ENCODE assay signal across 20 cellular contexts in genomic region chr7:158280467-158281154, GRCh38.
DNase-seq lines count a peak whose midpoint lies in the region; ATAC-seq and TF ChIP-seq lines count a peak whose summit lies in the region.
"Had no signal": no experiment of that assay in that cellular context is flagged by ENCODE, and none has a peak within 500 bp of the region (broad histone marks: within the 10 kb centered on the region; RNA-seq: fewer than 3 reads in every experiment).

No MANE protein-coding gene starts in this region.

- intact Hi-C loops in testis (cut with DNase I; ENCODE audit: low total_unique reads) = no loop called here

- H3K9me3 ChIP-seq in RWPE2 (ENCODE audit: severe bottlenecking) = no peaks in the 10 kb centered on the region
- H3K9me3 ChIP-seq in testis = no peaks in the 10 kb centered on the region
- H3K9me3 ChIP-seq: HAP-1 had no signal

- H3K27me3 ChIP-seq in RWPE2 (ENCODE audit: insufficient read depth, poor library complexity, severe bottlenecking) = no peaks in the 10 kb centered on the region
- H3K27me3 ChIP-seq in testis = no peaks in the 10 kb centered on the region

- WGBS in testis, 2 donors = 65 to 68% methylated on average over 28 of the region's 28 CpGs

- no peak for ATAC-seq in RWPE2 (ENCODE audit: low read depth)
- ATAC-seq in HG03439 (IDR thresholded peaks at IDR 0.05; ENCODE audit: unreplicated experiment) = no peak
- no peak for ATAC-seq in HG03025 (IDR thresholded peaks at IDR 0.05; ENCODE audit: low FRiP score, unreplicated experiment)

- no peak for TF ChIP-seq POLR2A in testis (IDR thresholded peaks at IDR 0.05)

- no peak overlapping the region for H3K4me3 ChIP-seq in RWPE2 (ENCODE audit: severe bottlenecking)
- peak overlapping the region in 1 of 2 donors; percentile 17 for H3K4me3 ChIP-seq in testis
- H3K4me3 ChIP-seq: HAP-1 had no signal

- H3K36me3 ChIP-seq in RWPE2 (ENCODE audit: low read depth) (no peaks in the 10 kb centered on the region), testis (ENCODE audit: low read depth, missing control alignments) (no peaks in the 10 kb centered on the region)
- H3K36me3 ChIP-seq: HAP-1 had no signal

- DNase-seq in NCI-H1436 (lab: John Stamatoyannopoulos, UW) (peak; percentile 3), NCI-H1436 treated with DMSO at 0.1 percent for 48 hours (lab: John Stamatoyannopoulos, UW) (no peak), RWPE2 (ENCODE audit: low spot score) (peak; percentile 21), mesenteric fat pad (ENCODE audit: low spot score) (peak; percentile 81), testis (peak; percentile 14)
- no peak for DNase-seq in activated CD4-positive, alpha-beta T cell treated with anti-CD3 and anti-CD28 coated beads for 48 hours
- DNase-seq: AML-193, DMS 273 treated with DMSO at 0.1 percent for 48 hours, DND-41, KBM-7, NCI-H1105, NCI-H187, NCI-H2107, NCI-H510A treated with DMSO at 0.1 percent for 48 hours, NCI-H774 had no signal

- H3K27ac ChIP-seq in RWPE2 (ENCODE audit: poor library complexity, severe bottlenecking) = no peak overlapping the region
- H3K27ac ChIP-seq in testis = no peak overlapping the region
- H3K27ac ChIP-seq: 22Rv1, C4-2B had no signal

- H3K4me1 ChIP-seq in RWPE2 (ENCODE audit: insufficient read depth, poor library complexity, severe bottlenecking) (no peaks in the 10 kb centered on the region), testis (no peaks in the 10 kb centered on the region)
- H3K4me1 ChIP-seq: HAP-1 had no signal

- no peak for TF ChIP-seq CTCF in RWPE2 (IDR thresholded peaks at IDR 0.05; ENCODE audit: poor library complexity, severe bottlenecking)
- TF ChIP-seq CTCF in testis (IDR thresholded peaks at IDR 0.05) = no peak

Comparison
In these comparisons a context has a peak if more than half of its experiments do, and no peak if none do; other contexts are left out.
1. DNase-seq: peak in NCI-H1436 (single experiment), RWPE2 (single experiment), mesenteric fat pad (single experiment) and testis (single experiment); none in NCI-H1436 treated with DMSO at 0.1 percent for 48 hours (single experiment) and activated CD4-positive, alpha-beta T cell treated with anti-CD3 and anti-CD28 coated beads for 48 hours (single experiment).